In the genomic region with DNA sequence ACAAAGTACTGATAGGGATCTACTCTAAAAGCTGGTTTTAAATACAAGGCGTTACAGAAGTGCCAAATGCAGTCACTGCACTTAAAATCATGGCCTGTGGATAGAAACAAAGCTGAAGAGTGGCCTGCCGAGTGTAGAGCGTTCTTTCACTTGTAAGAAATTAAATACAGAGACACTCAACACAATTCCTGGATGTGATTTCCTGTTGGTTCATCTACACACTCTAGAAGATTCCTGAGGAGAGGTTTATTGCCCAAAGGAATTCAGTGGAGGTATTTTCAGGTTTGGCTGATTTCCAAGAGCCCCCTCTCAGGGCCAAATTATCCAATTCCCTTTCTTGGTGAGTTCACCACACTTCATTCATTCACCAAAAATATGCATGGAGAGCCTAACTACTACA, we compare ENCODE assay signal across 13 cellular contexts. TPM values are rescaled to one million over a fixed set of nuclear protein-coding genes. Genes with fewer than 3 reads are reported as not detected.
DNase-seq lines count a peak whose midpoint lies in the region; ATAC-seq, FAIRE-seq and TF ChIP-seq lines count a peak whose summit lies in the region.
"Had no signal": no experiment of that assay in that cellular context is flagged by ENCODE, and none has a peak within 500 bp of the region (broad histone marks: within the 10 kb centered on the region; RNA-seq: fewer than 3 reads in every experiment).

No MANE protein-coding gene starts in this region.

- intact Hi-C loops in Calu3 (cut with micrococcal nuclease; ENCODE audit: unreplicated experiment), result loop anchor here (5.0 to 10.0 kb wide), 2 partner anchors 171 to 613 kb away; no protein-coding TSS in a partner anchor

- H3K79me2 ChIP-seq in trophoblast cell (ENCODE audit: control insufficient read depth, insufficient read depth, low read length, poor library complexity), result peaks cover 12% of the 10 kb centered on the region

- H3K27me3 Mint-ChIP-seq in Calu3 (ENCODE audit: unreplicated experiment) (no peaks in the 10 kb centered on the region), WTC11 (ENCODE audit: low read depth) (no peaks in the 10 kb centered on the region)
- H3K27me3 Mint-ChIP-seq in activated naive CD4-positive, alpha-beta T cell treated with anti-CD3 and anti-CD28 coated beads, Interleukin-2, amount 10 ng/mL, durations not matched to agents 7 days and 5 days, result no peaks in the 10 kb centered on the region

- H4K91ac ChIP-seq in trophoblast cell (ENCODE audit: low read depth, low read length), result peak overlapping the region; percentile 76

- peaks cover 2 to 5% of the 10 kb centered on the region in 2 donors for H3K4me1 ChIP-seq in esophagus (ENCODE audit: control insufficient read depth in 2 of 2, insufficient read depth in 2 of 2, low read length in 1 of 2)
- peaks cover 27 to 29% of the 10 kb centered on the region in 2 experiments for H3K4me1 ChIP-seq in trophoblast cell (ENCODE audit: control insufficient read depth in 1 of 2, insufficient read depth in 2 of 2, low read length in 2 of 2)
- H3K4me1 ChIP-seq in small intestine (ENCODE audit: control insufficient read depth in 2 of 2, insufficient read depth in 1 of 2, low read depth in 1 of 2, low read length in 1 of 2), result peaks cover 7 to 9% of the 10 kb centered on the region in 2 donors
- H3K4me1 ChIP-seq: BLaER1 had no signal

- H3K9me3 Mint-ChIP-seq in Calu3 (ENCODE audit: low read depth, unreplicated experiment) (no peaks in the 10 kb centered on the region), WTC11 (no peaks in the 10 kb centered on the region)
- H3K9me3 Mint-ChIP-seq in activated naive CD4-positive, alpha-beta T cell treated with anti-CD3 and anti-CD28 coated beads, Interleukin-2, amount 10 ng/mL, durations not matched to agents 7 days and 5 days, result no peaks in the 10 kb centered on the region
- H3K9me3 Mint-ChIP-seq: activated CD4-positive, alpha-beta T cell treated with anti-CD3 and anti-CD28 coated beads, Interleukin-2, amount 10 ng/mL, durations not matched to agents 24 days and 14 days; activated T-helper 2 cell treated with anti-CD3 and anti-CD28 coated beads, Interferon-gamma antibody, Interleukin-2, Interleukin-4, amounts not matched to agents 10 μg/mL and 5 μg/mL and 100 μg/mL, durations not matched to agents 14 hours and 24 hours and 36 hours had no signal

- no peaks in the 10 kb centered on the region for H3K27me3 ChIP-seq in esophagus (ENCODE audit: control insufficient read depth in 1 of 2, insufficient read depth in 2 of 2, low read length in 2 of 2)
- H3K27me3 ChIP-seq in trophoblast cell (ENCODE audit: insufficient read depth, low read length), result no peaks in the 10 kb centered on the region
- H3K27me3 ChIP-seq in small intestine (ENCODE audit: control insufficient read depth in 2 of 2, insufficient read depth in 2 of 2, low read length in 2 of 2), result peaks cover 0 to 2% of the 10 kb centered on the region in 2 donors
- H3K27me3 ChIP-seq: BLaER1 had no signal

- H3K4ac ChIP-seq in trophoblast cell (ENCODE audit: low read depth, low read length), result no peak overlapping the region

- peaks cover 21% of the 10 kb centered on the region for H3K79me1 ChIP-seq in trophoblast cell (ENCODE audit: low read length)

- peak overlapping the region; percentile 71 for H3K27ac Mint-ChIP-seq in Calu3 (ENCODE audit: unreplicated experiment)
- H3K27ac Mint-ChIP-seq in activated naive CD4-positive, alpha-beta T cell treated with anti-CD3 and anti-CD28 coated beads, Interleukin-2, amount 10 ng/mL, durations not matched to agents 7 days and 5 days, result no peak overlapping the region
- no peak overlapping the region; the same call in 1 of the 2 replicates for H3K27ac Mint-ChIP-seq in WTC11
- H3K27ac Mint-ChIP-seq: activated CD4-positive, alpha-beta T cell treated with anti-CD3 and anti-CD28 coated beads, Interleukin-2, amount 10 ng/mL, durations not matched to agents 24 days and 14 days; activated T-helper 2 cell treated with anti-CD3 and anti-CD28 coated beads, Interferon-gamma antibody, Interleukin-2, Interleukin-4, amounts not matched to agents 10 μg/mL and 5 μg/mL and 100 μg/mL, durations not matched to agents 14 hours and 24 hours and 36 hours had no signal

- POLR2A ChIA-PET in WTC11 (lab: Charles Lee), result no interaction called here

- no peak for FAIRE-seq in small intestine (lab: Jason Lieb, UNC)

- H3K4me1 Mint-ChIP-seq in Calu3 (ENCODE audit: low read depth, unreplicated experiment), result peaks cover 75% of the 10 kb centered on the region
- no peaks in the 10 kb centered on the region for H3K4me1 Mint-ChIP-seq in activated naive CD4-positive, alpha-beta T cell treated with anti-CD3 and anti-CD28 coated beads, Interleukin-2, amount 10 ng/mL, durations not matched to agents 7 days and 5 days
- peaks cover 42% of the 10 kb centered on the region for H3K4me1 Mint-ChIP-seq in WTC11
- H3K4me1 Mint-ChIP-seq: activated CD4-positive, alpha-beta T cell treated with anti-CD3 and anti-CD28 coated beads, Interleukin-2, amount 10 ng/mL, durations not matched to agents 24 days and 14 days had no signal

- peak overlapping the region; percentile 92 for H2BK5ac ChIP-seq in trophoblast cell (ENCODE audit: low read depth, low read length, poor library complexity)

- H3K9me3 ChIP-seq in esophagus (ENCODE audit: control insufficient read depth in 2 of 2, insufficient read depth in 1 of 2, low read depth in 1 of 2, low read length in 1 of 2) (no peaks in the 10 kb centered on the region), trophoblast cell (ENCODE audit: insufficient read depth, low read depth, low read length) (no peaks in the 10 kb centered on the region), small intestine (ENCODE audit: control insufficient read depth, low read depth) (no peaks in the 10 kb centered on the region)
- H3K9me3 ChIP-seq: BLaER1 had no signal

- no peak overlapping the region for H4K12ac ChIP-seq in trophoblast cell (ENCODE audit: low read depth, low read length)

- H2BK12ac ChIP-seq in trophoblast cell (ENCODE audit: low read length), result peak overlapping the region; percentile 35

- TF ChIP-seq CTCF in Calu3 (IDR thresholded peaks at IDR 0.05; ENCODE audit: unreplicated experiment) (no peak), WTC11 (IDR thresholded peaks at IDR 0.05) (no peak)

- H3K4me3 ChIP-seq in esophagus (ENCODE audit: low read depth in 1 of 2, low read length in 2 of 2) (no peak overlapping the region), trophoblast cell (ENCODE audit: low read depth, low read length) (no peak overlapping the region), small intestine (ENCODE audit: low read depth in 1 of 2, low read length in 2 of 2) (no peak overlapping the region)
- H3K4me3 ChIP-seq: BLaER1 had no signal

- no TSS peak for BruUV-seq in Calu3 (replicated peaks; lab: Mats Ljungman, UMichigan)

- no peak overlapping the region for H2AFZ ChIP-seq in trophoblast cell (ENCODE audit: insufficient read depth, low read length, poor library complexity)

- no peak overlapping the region for H3K9ac ChIP-seq in trophoblast cell (ENCODE audit: low read length)
- H3K9ac ChIP-seq: BLaER1 had no signal

- H3K18ac ChIP-seq in trophoblast cell (ENCODE audit: low read length), result no peak overlapping the region

- H3K14ac ChIP-seq in trophoblast cell (ENCODE audit: low read length), result no peak overlapping the region

- no peak overlapping the region for H3K23ac ChIP-seq in trophoblast cell (ENCODE audit: low read length)

- CTCF ChIA-PET in Calu3 (lab: Charles Lee) (interaction anchor here (0.7 to 2.2 kb wide), 5 partner anchors 9 to 526 kb away, joined by 3 to 11 read pairs (median 3); no protein-coding TSS in a partner anchor), WTC11 (lab: Charles Lee) (interaction anchor here (1.9 kb wide), 1 partner anchor 17 kb away, joined by 6 read pairs; no protein-coding TSS in a partner anchor)
- CTCF ChIA-PET in activated naive CD4-positive, alpha-beta T cell treated with anti-CD3 and anti-CD28 coated beads, Interleukin-2, amount 10 ng/mL, durations not matched to agents 7 days and 5 days (lab: Charles Lee), result no interaction called here

- no peaks in the 10 kb centered on the region for H3K36me3 ChIP-seq in esophagus (ENCODE audit: control insufficient read depth in 2 of 2, insufficient read depth in 2 of 2, low read length in 1 of 2)
- H3K36me3 ChIP-seq in trophoblast cell (ENCODE audit: control insufficient read depth in 1 of 2, insufficient read depth in 2 of 2, low read length in 2 of 2), result peaks cover 0 to 3% of the 10 kb centered on the region in 2 experiments
- no peaks in the 10 kb centered on the region for H3K36me3 ChIP-seq in small intestine (ENCODE audit: control insufficient read depth in 2 of 2, insufficient read depth in 2 of 2, low read length in 2 of 2)
- H3K36me3 ChIP-seq: BLaER1 had no signal

- H3K36me3 Mint-ChIP-seq in Calu3 (ENCODE audit: insufficient read depth, unreplicated experiment) (no peaks in the 10 kb centered on the region), WTC11 (no peaks in the 10 kb centered on the region)
- no peaks in the 10 kb centered on the region for H3K36me3 Mint-ChIP-seq in activated naive CD4-positive, alpha-beta T cell treated with anti-CD3 and anti-CD28 coated beads, Interleukin-2, amount 10 ng/mL, durations not matched to agents 7 days and 5 days

- H3K4me2 ChIP-seq in trophoblast cell (ENCODE audit: low read length), result no peak overlapping the region
- H3K4me2 ChIP-seq: BLaER1 had no signal

- no peak overlapping the region for H2AK5ac ChIP-seq in trophoblast cell (ENCODE audit: low read length)

- H3K4me3 Mint-ChIP-seq in Calu3 (ENCODE audit: low read depth, unreplicated experiment), result no peak overlapping the region
- no peak overlapping the region for H3K4me3 Mint-ChIP-seq in activated naive CD4-positive, alpha-beta T cell treated with anti-CD3 and anti-CD28 coated beads, Interleukin-2, amount 10 ng/mL, durations not matched to agents 7 days and 5 days
- H3K4me3 Mint-ChIP-seq in WTC11, result no peak overlapping the region
- H3K4me3 Mint-ChIP-seq: activated CD4-positive, alpha-beta T cell treated with anti-CD3 and anti-CD28 coated beads, Interleukin-2, amount 10 ng/mL, durations not matched to agents 24 days and 14 days had no signal

- WGBS in esophagus, 2 donors, result 58 to 67% methylated on average over 3 of the region's 3 CpGs
- no CpG with 5 or more reads among the region's 3 CpGs for WGBS in trophoblast cell (ENCODE audit: extremely low coverage, insufficient coverage, insufficient read length)
- 50 to 58% (median 56%) methylated on average over 3 of the region's 3 CpGs for WGBS in small intestine, 3 donors

- H3K27ac ChIP-seq in esophagus (ENCODE audit: low read depth in 2 of 2, low read length in 1 of 2) (peak overlapping the region; percentile 7 to 51), trophoblast cell (ENCODE audit: low read depth, low read length) (peak overlapping the region; percentile 93), small intestine (ENCODE audit: low read depth in 1 of 2, low read length in 1 of 2) (peak overlapping the region in 1 of 2 donors; percentile 45)
- H3K27ac ChIP-seq: BLaER1 had no signal

- DNase-seq in Calu3, result no peak
- DNase-seq in RPMI7951 (ENCODE audit: low read depth), result peak; percentile 42
- DNase-seq in trophoblast cell, result peak in 1 of 2 donors; percentile 44
- no peak for DNase-seq in activated naive CD4-positive, alpha-beta T cell treated with anti-CD3 and anti-CD28 coated beads, Interleukin-2, amount 10 ng/mL, durations not matched to agents 7 days and 5 days
- no peak for DNase-seq in WTC11 (ENCODE audit: low spot score)
- DNase-seq in small intestine, result no peak
- DNase-seq in AML-193 (lab: John Stamatoyannopoulos, UW), result no peak
- DNase-seq: activated CD4-positive, alpha-beta T cell treated with anti-CD3 and anti-CD28 coated beads, Interleukin-2, amount 10 ng/mL, durations not matched to agents 24 days and 14 days; NCI-H187 treated with DMSO at 0.1 percent for 48 hours; T-helper 1 cell had no signal

- no peak overlapping the region for H4K8ac ChIP-seq in trophoblast cell (ENCODE audit: low read depth, low read length)

- peak overlapping the region; percentile 85 for H2BK120ac ChIP-seq in trophoblast cell (ENCODE audit: insufficient read depth, low read length, poor library complexity)

- ATAC-seq in WTC11, result no peak

RNA-seq across cellular contexts. Expression of a gene that starts 51.4 kb away (rescaled TPM):
- 1.2 and 2.6 TPM in 2 replicates for total RNA-seq in Calu3 (2022)
- total RNA-seq in RPMI7951 (2014; rRNA removed; shearing (Covaris generic)), result 0.72 and 1.3 TPM in 2 replicates
- 1 to 10 TPM in 1 of 2 donors, under 1 TPM in 1; 0.61 to 1.0 TPM for polyA plus RNA-seq in esophagus
- polyA plus RNA-seq in trophoblast cell (2013), result 12.8 and 13.8 TPM in 2 replicates
- total RNA-seq in WTC11 (2021), result 5.3 to 7.8 TPM (median 7.1 TPM) in 3 replicates
- 1 to 10 TPM in 1 of 3 donors, under 1 TPM in 1, not detected in 1; 0.54 to 3.5 TPM for polyA plus RNA-seq in small intestine
- total RNA-seq: activated CD4-positive, alpha-beta T cell treated with anti-CD3 and anti-CD28 coated beads, Interleukin-2, amount 10 ng/mL, durations not matched to agents 24 days and 14 days had no signal
